In the genomic region with DNA sequence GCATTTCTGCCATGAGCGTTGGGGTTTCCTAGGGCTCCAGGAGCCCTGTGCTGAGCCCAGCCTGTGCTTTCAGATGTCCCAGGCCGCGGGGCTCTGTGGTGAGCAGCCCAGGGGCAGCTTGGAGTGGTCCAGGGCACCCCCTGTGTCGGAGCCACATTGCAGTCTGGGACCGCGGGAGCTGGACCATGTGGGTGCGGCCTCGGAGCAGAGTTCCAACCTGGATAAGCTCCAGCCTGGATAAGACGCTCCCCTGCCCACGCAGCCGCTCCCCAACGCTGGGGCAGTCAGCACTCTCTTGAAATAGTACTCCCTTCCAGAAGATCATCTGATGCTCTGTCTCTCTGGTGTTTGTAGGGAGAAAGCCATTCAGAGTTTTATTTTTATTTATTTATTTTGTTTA, we compare ENCODE assay signal across 2 cellular contexts.
TF ChIP-seq lines count a peak whose summit lies in the region.

No MANE protein-coding gene starts in this region.

TF ChIP-seq in GM23338, 12 proteins besides CTCF, POLR2A, EP300 and RAD21 (continued from another document):
- TF ChIP-seq, protein P1, sequence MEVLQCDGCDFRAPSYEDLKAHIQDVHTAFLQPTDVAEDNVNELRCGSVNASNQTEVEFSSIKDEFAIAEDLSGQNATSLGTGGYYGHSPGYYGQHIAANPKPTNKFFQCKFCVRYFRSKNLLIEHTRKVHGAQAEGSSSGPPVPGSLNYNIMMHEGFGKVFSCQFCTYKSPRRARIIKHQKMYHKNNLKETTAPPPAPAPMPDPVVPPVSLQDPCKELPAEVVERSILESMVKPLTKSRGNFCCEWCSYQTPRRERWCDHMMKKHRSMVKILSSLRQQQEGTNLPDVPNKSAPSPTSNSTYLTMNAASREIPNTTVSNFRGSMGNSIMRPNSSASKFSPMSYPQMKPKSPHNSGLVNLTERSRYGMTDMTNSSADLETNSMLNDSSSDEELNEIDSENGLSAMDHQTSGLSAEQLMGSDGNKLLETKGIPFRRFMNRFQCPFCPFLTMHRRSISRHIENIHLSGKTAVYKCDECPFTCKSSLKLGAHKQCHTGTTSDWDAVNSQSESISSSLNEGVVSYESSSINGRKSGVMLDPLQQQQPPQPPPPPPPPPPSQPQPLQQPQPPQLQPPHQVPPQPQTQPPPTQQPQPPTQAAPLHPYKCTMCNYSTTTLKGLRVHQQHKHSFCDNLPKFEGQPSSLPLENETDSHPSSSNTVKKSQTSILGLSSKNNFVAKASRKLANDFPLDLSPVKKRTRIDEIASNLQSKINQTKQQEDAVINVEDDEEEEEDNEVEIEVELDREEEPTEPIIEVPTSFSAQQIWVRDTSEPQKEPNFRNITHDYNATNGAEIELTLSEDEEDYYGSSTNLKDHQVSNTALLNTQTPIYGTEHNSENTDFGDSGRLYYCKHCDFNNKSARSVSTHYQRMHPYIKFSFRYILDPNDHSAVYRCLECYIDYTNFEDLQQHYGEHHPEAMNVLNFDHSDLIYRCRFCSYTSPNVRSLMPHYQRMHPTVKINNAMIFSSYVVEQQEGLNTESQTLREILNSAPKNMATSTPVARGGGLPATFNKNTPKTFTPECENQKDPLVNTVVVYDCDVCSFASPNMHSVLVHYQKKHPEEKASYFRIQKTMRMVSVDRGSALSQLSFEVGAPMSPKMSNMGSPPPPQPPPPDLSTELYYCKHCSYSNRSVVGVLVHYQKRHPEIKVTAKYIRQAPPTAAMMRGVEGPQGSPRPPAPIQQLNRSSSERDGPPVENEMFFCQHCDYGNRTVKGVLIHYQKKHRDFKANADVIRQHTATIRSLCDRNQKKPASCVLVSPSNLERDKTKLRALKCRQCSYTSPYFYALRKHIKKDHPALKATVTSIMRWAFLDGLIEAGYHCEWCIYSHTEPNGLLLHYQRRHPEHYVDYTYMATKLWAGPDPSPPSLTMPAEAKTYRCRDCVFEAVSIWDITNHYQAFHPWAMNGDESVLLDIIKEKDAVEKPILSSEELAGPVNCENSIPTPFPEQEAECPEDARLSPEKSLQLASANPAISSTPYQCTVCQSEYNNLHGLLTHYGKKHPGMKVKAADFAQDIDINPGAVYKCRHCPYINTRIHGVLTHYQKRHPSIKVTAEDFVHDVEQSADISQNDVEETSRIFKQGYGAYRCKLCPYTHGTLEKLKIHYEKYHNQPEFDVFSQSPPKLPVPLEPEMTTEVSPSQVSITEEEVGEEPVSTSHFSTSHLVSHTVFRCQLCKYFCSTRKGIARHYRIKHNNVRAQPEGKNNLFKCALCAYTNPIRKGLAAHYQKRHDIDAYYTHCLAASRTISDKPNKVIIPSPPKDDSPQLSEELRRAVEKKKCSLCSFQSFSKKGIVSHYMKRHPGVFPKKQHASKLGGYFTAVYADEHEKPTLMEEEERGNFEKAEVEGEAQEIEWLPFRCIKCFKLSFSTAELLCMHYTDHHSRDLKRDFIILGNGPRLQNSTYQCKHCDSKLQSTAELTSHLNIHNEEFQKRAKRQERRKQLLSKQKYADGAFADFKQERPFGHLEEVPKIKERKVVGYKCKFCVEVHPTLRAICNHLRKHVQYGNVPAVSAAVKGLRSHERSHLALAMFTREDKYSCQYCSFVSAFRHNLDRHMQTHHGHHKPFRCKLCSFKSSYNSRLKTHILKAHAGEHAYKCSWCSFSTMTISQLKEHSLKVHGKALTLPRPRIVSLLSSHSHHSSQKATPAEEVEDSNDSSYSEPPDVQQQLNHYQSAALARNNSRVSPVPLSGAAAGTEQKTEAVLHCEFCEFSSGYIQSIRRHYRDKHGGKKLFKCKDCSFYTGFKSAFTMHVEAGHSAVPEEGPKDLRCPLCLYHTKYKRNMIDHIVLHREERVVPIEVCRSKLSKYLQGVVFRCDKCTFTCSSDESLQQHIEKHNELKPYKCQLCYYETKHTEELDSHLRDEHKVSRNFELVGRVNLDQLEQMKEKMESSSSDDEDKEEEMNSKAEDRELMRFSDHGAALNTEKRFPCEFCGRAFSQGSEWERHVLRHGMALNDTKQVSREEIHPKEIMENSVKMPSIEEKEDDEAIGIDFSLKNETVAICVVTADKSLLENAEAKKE (CRISPR knock-in tag; IDR thresholded peaks at IDR 0.05), result no peak
- no peak for TF ChIP-seq STAT1 (IDR thresholded peaks at IDR 0.05; ENCODE audit: unreplicated experiment)
- TF ChIP-seq, protein P2, sequence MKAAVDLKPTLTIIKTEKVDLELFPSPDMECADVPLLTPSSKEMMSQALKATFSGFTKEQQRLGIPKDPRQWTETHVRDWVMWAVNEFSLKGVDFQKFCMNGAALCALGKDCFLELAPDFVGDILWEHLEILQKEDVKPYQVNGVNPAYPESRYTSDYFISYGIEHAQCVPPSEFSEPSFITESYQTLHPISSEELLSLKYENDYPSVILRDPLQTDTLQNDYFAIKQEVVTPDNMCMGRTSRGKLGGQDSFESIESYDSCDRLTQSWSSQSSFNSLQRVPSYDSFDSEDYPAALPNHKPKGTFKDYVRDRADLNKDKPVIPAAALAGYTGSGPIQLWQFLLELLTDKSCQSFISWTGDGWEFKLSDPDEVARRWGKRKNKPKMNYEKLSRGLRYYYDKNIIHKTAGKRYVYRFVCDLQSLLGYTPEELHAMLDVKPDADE (IDR thresholded peaks at IDR 0.05), result no peak
- no peak for TF ChIP-seq ZNF331 (CRISPR knock-in tag; IDR thresholded peaks at IDR 0.05; ENCODE audit: low read depth)
- TF ChIP-seq EZH2 (IDR thresholded peaks at IDR 0.05; ENCODE audit: low read depth, unreplicated experiment), result no peak
TF ChIP-seq in GM23338: peak in this region for 0.

TF ChIP-seq in SK-N-SH treated with all-trans-retinoic acid at 6 μM for 48 hours, 23 proteins besides CTCF, POLR2A, EP300 and RAD21 (continued from another document):
- TF ChIP-seq, protein P3, sequence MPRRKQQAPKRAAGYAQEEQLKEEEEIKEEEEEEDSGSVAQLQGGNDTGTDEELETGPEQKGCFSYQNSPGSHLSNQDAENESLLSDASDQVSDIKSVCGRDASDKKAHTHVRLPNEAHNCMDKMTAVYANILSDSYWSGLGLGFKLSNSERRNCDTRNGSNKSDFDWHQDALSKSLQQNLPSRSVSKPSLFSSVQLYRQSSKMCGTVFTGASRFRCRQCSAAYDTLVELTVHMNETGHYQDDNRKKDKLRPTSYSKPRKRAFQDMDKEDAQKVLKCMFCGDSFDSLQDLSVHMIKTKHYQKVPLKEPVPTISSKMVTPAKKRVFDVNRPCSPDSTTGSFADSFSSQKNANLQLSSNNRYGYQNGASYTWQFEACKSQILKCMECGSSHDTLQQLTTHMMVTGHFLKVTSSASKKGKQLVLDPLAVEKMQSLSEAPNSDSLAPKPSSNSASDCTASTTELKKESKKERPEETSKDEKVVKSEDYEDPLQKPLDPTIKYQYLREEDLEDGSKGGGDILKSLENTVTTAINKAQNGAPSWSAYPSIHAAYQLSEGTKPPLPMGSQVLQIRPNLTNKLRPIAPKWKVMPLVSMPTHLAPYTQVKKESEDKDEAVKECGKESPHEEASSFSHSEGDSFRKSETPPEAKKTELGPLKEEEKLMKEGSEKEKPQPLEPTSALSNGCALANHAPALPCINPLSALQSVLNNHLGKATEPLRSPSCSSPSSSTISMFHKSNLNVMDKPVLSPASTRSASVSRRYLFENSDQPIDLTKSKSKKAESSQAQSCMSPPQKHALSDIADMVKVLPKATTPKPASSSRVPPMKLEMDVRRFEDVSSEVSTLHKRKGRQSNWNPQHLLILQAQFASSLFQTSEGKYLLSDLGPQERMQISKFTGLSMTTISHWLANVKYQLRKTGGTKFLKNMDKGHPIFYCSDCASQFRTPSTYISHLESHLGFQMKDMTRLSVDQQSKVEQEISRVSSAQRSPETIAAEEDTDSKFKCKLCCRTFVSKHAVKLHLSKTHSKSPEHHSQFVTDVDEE (CRISPR knock-in tag; IDR thresholded peaks at IDR 0.05), result no peak
- TF ChIP-seq TCF4 (CRISPR knock-in tag; IDR thresholded peaks at IDR 0.05; ENCODE audit: borderline replicate concordance) (no peak), ZC3H10 (CRISPR knock-in tag; IDR thresholded peaks at IDR 0.05) (no peak), ZFP3 (CRISPR knock-in tag; IDR thresholded peaks at IDR 0.05) (no peak)
TF ChIP-seq in SK-N-SH treated with all-trans-retinoic acid at 6 μM for 48 hours: peak in this region for 0.
